In the genomic region with DNA sequence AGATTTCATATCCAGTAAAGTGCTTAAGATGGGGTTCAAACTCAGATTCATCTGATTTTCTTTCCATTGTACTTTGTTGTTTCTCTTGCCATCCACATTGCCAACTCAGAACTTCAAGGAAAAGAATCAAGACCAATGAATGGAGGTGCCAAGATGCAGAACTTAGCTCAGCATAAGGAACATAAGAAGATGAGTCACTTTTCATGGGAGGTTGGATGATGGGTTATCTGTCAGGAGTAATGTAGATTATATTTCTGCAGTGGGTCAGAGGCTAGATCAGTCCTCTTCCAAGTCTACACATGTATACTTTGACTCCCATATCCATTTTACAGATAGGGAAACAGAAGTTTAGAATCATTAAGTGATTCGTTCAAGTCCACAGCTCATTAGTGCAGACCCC, we compare ENCODE assay signal across 1 cellular context.
TF ChIP-seq lines count a peak whose summit lies in the region.

No MANE protein-coding gene starts in this region.

TF ChIP-seq in K562, 482 proteins besides CTCF, POLR2A, EP300 and RAD21:
- TF ChIP-seq KDM1A (IDR thresholded peaks at IDR 0.05), result 0 out of 4 replicates have a peak, but pooled peaks of 1 of the 2 experiments have one; percentile 11
- TF ChIP-seq MEIS2 (IDR thresholded peaks at IDR 0.05; ENCODE audit: partially characterized antibody), result peak; percentile 26
- 0 out of 2 replicates have a peak, but pooled peaks have one; percentile 16 for TF ChIP-seq ARID1B (IDR thresholded peaks at IDR 0.05)
- TF ChIP-seq FOSL1 (tag; conservative IDR thresholded peaks at IDR 0.05), result peak; percentile 45; the same call in 1 of the 2 replicates
- TF ChIP-seq, protein P1, sequence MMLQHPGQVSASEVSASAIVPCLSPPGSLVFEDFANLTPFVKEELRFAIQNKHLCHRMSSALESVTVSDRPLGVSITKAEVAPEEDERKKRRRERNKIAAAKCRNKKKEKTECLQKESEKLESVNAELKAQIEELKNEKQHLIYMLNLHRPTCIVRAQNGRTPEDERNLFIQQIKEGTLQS (IDR thresholded peaks at IDR 0.05), result peak; percentile 53
- TF ChIP-seq, protein P1 (CRISPR knock-in tag; conservative IDR thresholded peaks at IDR 0.05), result no peak
- TF ChIP-seq EGR1 (conservative IDR thresholded peaks at IDR 0.05), result no peak
- no peak for TF ChIP-seq USF2 (CRISPR knock-in tag; IDR thresholded peaks at IDR 0.05)
- peak; percentile 56; the same call in 1 of the 2 replicates for TF ChIP-seq JUND (IDR thresholded peaks at IDR 0.05; ENCODE audit: borderline replicate concordance, low read depth, low read length)
- TF ChIP-seq JUND (tag; IDR thresholded peaks at IDR 0.05; ENCODE audit: borderline replicate concordance, low read depth, low read length), result peak; percentile 38; the same call in 1 of the 3 replicates
